Comparison of ENCODE assay signal across 2 cellular contexts in the genomic region with DNA sequence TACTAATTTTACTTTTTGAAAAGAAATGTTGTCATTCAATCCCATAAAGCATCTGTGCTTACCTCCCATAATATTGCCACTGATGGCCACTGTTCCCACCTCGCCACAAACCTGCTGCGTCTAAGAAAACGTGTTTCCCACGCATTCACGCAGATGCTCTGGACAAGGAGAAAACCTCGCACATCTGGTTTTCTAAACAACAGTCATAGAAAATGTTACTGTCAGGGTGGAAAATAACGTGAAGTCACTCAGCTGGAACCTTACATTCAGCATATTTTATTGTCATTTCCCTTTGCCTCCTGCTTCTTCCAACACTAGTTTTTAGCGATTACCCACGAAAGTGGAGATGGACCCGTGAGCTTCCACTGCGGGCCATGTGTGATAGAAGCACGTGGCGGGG.
TF ChIP-seq lines count a peak whose summit lies in the region.

No MANE protein-coding gene starts in this region.

TF ChIP-seq in HCT116, 20 proteins besides CTCF, POLR2A, EP300 and RAD21 (continued from another document):
- TF ChIP-seq YY1 (IDR thresholded peaks at IDR 0.05; ENCODE audit: extremely low read depth, insufficient replicate concordance, low read depth, low read length) (no peak), CEBPB (IDR thresholded peaks at IDR 0.05; ENCODE audit: low read depth) (no peak), SP1 (IDR thresholded peaks at IDR 0.05; ENCODE audit: low read depth) (no peak), EGR1 (IDR thresholded peaks at IDR 0.05; ENCODE audit: low read depth) (no peak), TCF7L2 (IDR thresholded peaks at IDR 0.05; ENCODE audit: borderline replicate concordance, extremely low read depth, insufficient read depth, insufficient read length) (no peak), ELF1 (IDR thresholded peaks at IDR 0.05; ENCODE audit: borderline replicate concordance, low read depth) (no peak), EZH2 (IDR thresholded peaks at IDR 0.05) (no peak), ZFX (IDR thresholded peaks at IDR 0.05) (no peak), ZBTB33 (IDR thresholded peaks at IDR 0.05; ENCODE audit: extremely low read depth, insufficient replicate concordance, low read length) (no peak), FOSL1 (IDR thresholded peaks at IDR 0.05; ENCODE audit: low read depth) (no peak), ZNF274 (IDR thresholded peaks at IDR 0.05; ENCODE audit: low read depth, low read length) (no peak), POLR2AphosphoS5 (IDR thresholded peaks at IDR 0.05; ENCODE audit: low read depth, low read length) (no peak)
- TF ChIP-seq, protein P1, sequence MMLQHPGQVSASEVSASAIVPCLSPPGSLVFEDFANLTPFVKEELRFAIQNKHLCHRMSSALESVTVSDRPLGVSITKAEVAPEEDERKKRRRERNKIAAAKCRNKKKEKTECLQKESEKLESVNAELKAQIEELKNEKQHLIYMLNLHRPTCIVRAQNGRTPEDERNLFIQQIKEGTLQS (IDR thresholded peaks at IDR 0.05), result no peak

TF ChIP-seq in K562, 482 proteins besides CTCF, POLR2A, EP300 and RAD21:
- TF ChIP-seq, protein P2, sequence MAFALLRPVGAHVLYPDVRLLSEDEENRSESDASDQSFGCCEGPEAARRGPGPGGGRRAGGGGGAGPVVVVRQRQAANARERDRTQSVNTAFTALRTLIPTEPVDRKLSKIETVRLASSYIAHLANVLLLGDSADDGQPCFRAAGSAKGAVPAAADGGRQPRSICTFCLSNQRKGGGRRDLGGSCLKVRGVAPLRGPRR (CRISPR knock-in tag; IDR thresholded peaks at IDR 0.05), result no peak
- TF ChIP-seq CREBBP (IDR thresholded peaks at IDR 0.05; ENCODE audit: low read depth, low read length) (no peak), MAFG (tag; conservative IDR thresholded peaks at IDR 0.05) (0 out of 2 replicates have a peak, but pooled peaks have one; percentile 9), ZFPM2 (CRISPR knock-in tag; IDR thresholded peaks at IDR 0.05) (no peak), PRPF4 (IDR thresholded peaks at IDR 0.05; ENCODE audit: insufficient read depth, low read depth, low read length, poor library complexity, severe bottlenecking) (no peak)
TF ChIP-seq in K562: peak in this region for 1.
